Comparison of ENCODE assay signal across 8 cellular contexts in genomic region chr3:183884437-183885296, GRCh38. TPM values are rescaled to one million over a fixed set of nuclear protein-coding genes. Genes with fewer than 3 reads are reported as not detected.
DNase-seq lines count a peak whose midpoint lies in the region; ATAC-seq and TF ChIP-seq lines count a peak whose summit lies in the region.

TSS of gene PARL (minus strand) at chr3:183884880. CDS start at chr3:183884846, 34 bp downstream.

- H3K27ac ChIP-seq in MM.1S (ENCODE audit: low read length) (peak within 1 kb of the TSS; percentile 22; the same call in 1 of the 2 replicates), foreskin keratinocyte (peak within 1 kb of the TSS; percentile 22), subcutaneous abdominal adipose tissue (ENCODE audit: low read depth, low read length) (peak within 1 kb of the TSS; percentile 62)

- H3K4me2 ChIP-seq in MM.1S (ENCODE audit: low read depth, low read length): peak within 1 kb of the TSS; percentile 84

- no peaks in the 10 kb centered on the region for H4K20me1 ChIP-seq in MM.1S (ENCODE audit: insufficient read depth, low read length)

- H3K4me3 ChIP-seq in MM.1S (ENCODE audit: low read length): peak within 1 kb of the TSS; percentile 91
- peak within 1 kb of the TSS; percentile 68 for H3K4me3 ChIP-seq in neuron (ENCODE audit: low read length)
- peak within 1 kb of the TSS; percentile 84 to 99 (median 93) for H3K4me3 ChIP-seq in subcutaneous abdominal adipose tissue (ENCODE audit: low read depth in 1 of 5, low read length in 5 of 5)

- no peaks in the 10 kb centered on the region for H3K9me3 ChIP-seq in MM.1S (replicated peaks; ENCODE audit: insufficient read depth, low read length)
- no peaks in the 10 kb centered on the region for H3K9me3 ChIP-seq in neuron (ENCODE audit: low read length)
- no peaks in the 10 kb centered on the region for H3K9me3 ChIP-seq in subcutaneous abdominal adipose tissue (ENCODE audit: control insufficient read depth in 5 of 5, low read length in 5 of 5)

- peak within 1 kb of the TSS; percentile 96 for H2AFZ ChIP-seq in MM.1S (ENCODE audit: low read length)
- H2AFZ ChIP-seq in neuron (ENCODE audit: low read depth, low read length): peak within 1 kb of the TSS; percentile 84

- DNase-seq in GM03348 (ENCODE audit: low spot score): peak; percentile 97
- DNase-seq in HCEC 1CT: peak; percentile 90
- DNase-seq in MM.1S: peak; percentile 98
- peak; percentile 65 for DNase-seq in SIG-M5 (lab: John Stamatoyannopoulos, UW)
- DNase-seq in activated gamma-delta T cell treated with Interleukin-2 at 50 U/mL for 16 hours: peak; percentile 97
- DNase-seq in foreskin keratinocyte: peak; percentile 61 to 80

- no peaks in the 10 kb centered on the region for H3F3A ChIP-seq in MM.1S (ENCODE audit: insufficient read depth, low read length)

- H3K9ac ChIP-seq in MM.1S (ENCODE audit: low read length): peak within 1 kb of the TSS; percentile 78
- H3K9ac ChIP-seq in subcutaneous abdominal adipose tissue (ENCODE audit: low read length in 5 of 5): peak within 1 kb of the TSS; percentile 73 to 93 (median 92)

- peak; percentile 99 for ATAC-seq in foreskin keratinocyte

- H3K27me3 ChIP-seq in MM.1S (replicated peaks; ENCODE audit: insufficient read depth, low read length) (no peaks in the 10 kb centered on the region), foreskin keratinocyte (no peaks in the 10 kb centered on the region), neuron (ENCODE audit: insufficient read depth, low read length) (peaks cover 9% of the 10 kb centered on the region), subcutaneous abdominal adipose tissue (ENCODE audit: control insufficient read depth in 5 of 5, insufficient read depth in 4 of 5, low read length in 5 of 5) (no peaks in the 10 kb centered on the region)

- TF ChIP-seq CTCF in MM.1S (IDR thresholded peaks at IDR 0.05; ENCODE audit: low read length): peak; percentile 99
- TF ChIP-seq CTCF in foreskin keratinocyte (conservative IDR thresholded peaks at IDR 0.05): peak; percentile 99

- peaks cover 47% of the 10 kb centered on the region for H3K79me2 ChIP-seq in MM.1S (ENCODE audit: low read length)

- H3K9me2 ChIP-seq in MM.1S (replicated peaks; ENCODE audit: insufficient read depth, low read length): no peaks in the 10 kb centered on the region

- H3K4me1 ChIP-seq in MM.1S (ENCODE audit: low read length) (peaks cover 6% of the 10 kb centered on the region), foreskin keratinocyte (peaks cover 7% of the 10 kb centered on the region), neuron (ENCODE audit: insufficient read depth, low read length) (peaks cover 12% of the 10 kb centered on the region), subcutaneous abdominal adipose tissue (ENCODE audit: control insufficient read depth in 5 of 5, insufficient read depth in 5 of 5, low read length in 5 of 5) (peaks cover 2 to 32% (median 27%) of the 10 kb centered on the region in 5 donors)

- H3K36me3 ChIP-seq in MM.1S (replicated peaks; ENCODE audit: insufficient read depth, low read length): no peaks in the 10 kb centered on the region
- no peaks in the 10 kb centered on the region for H3K36me3 ChIP-seq in neuron (ENCODE audit: insufficient read depth, low read length)
- no peaks in the 10 kb centered on the region for H3K36me3 ChIP-seq in subcutaneous abdominal adipose tissue (ENCODE audit: control insufficient read depth in 5 of 5, insufficient read depth in 5 of 5, low read length in 5 of 5)

RNA-seq across cellular contexts. Expression of gene PARL, which starts in this region (rescaled TPM):
- 49.8 and 54.1 TPM in 2 replicates for total RNA-seq in foreskin keratinocyte
- 54.7 and 56.3 TPM in 2 replicates for polyA plus RNA-seq in foreskin keratinocyte

Comparison
In these comparisons a context has a peak if more than half of its experiments do, and no peak if none do; other contexts are left out.
1. Peak in every context shown above with its lines: DNase-seq, ATAC-seq, H3K4me3 ChIP-seq and H3K27ac ChIP-seq.